20 cellular contexts compared by ENCODE assay signal in genomic region chr1:8883510-8883909, GRCh38.
"Had no signal": no experiment of that assay in that cellular context is flagged by ENCODE, and none has a peak within 500 bp of the region (broad histone marks: within the 10 kb centered on the region; RNA-seq: fewer than 3 reads in every experiment).

No MANE protein-coding gene starts in this region.

- H3K27me3 Mint-ChIP-seq: type B pancreatic cell had no signal

- ATAC-seq: activated naive CD4-positive, alpha-beta T cell treated with anti-CD3 and anti-CD28 coated beads, Interleukin-2, amount 50 U/mL, for 72 hours; lower lobe of right lung; pancreas; stimulated activated effector memory CD8-positive, alpha-beta T cell treated with anti-CD3 and anti-CD28 coated beads, Interleukin-12 subunit alpha, Interleukin-12 subunit beta, amount 100 ng/mL, for 72 hours had no signal

- H3K4me3 ChIP-seq: cardiac muscle cell, dorsolateral prefrontal cortex, lower lobe of right lung, pancreas, sigmoid colon, stomach, testis had no signal

- H3K27ac Mint-ChIP-seq: stimulated activated effector memory CD8-positive, alpha-beta T cell treated with anti-CD3 and anti-CD28 coated beads, Interleukin-12 subunit alpha, Interleukin-12 subunit beta, amount 100 ng/mL, for 72 hours; type B pancreatic cell had no signal

- H3K4me3 Mint-ChIP-seq: stimulated activated effector memory CD8-positive, alpha-beta T cell treated with anti-CD3 and anti-CD28 coated beads, Interleukin-12 subunit alpha, Interleukin-12 subunit beta, amount 100 ng/mL, for 72 hours; type B pancreatic cell had no signal

- H3K27me3 ChIP-seq: cardiac muscle cell, dorsolateral prefrontal cortex, pancreas, sigmoid colon, stomach, testis had no signal

- H3K36me3 ChIP-seq: cardiac muscle cell, lower lobe of right lung, pancreas, sigmoid colon, stomach, WERI-Rb-1 had no signal

- H3K27ac ChIP-seq: cardiac muscle cell, epithelial cell of prostate, lower lobe of right lung, pancreas, sigmoid colon, stomach, WERI-Rb-1 had no signal

- H3K9me3 Mint-ChIP-seq: activated naive CD4-positive, alpha-beta T cell treated with anti-CD3 and anti-CD28 coated beads, Interleukin-2, amount 50 U/mL, for 72 hours; stimulated activated effector memory CD8-positive, alpha-beta T cell treated with anti-CD3 and anti-CD28 coated beads, Interleukin-12 subunit alpha, Interleukin-12 subunit beta, amount 100 ng/mL, for 72 hours; type B pancreatic cell had no signal

- H3K9me3 ChIP-seq: lower lobe of right lung, pancreas, sigmoid colon, stomach, testis had no signal

- H3K36me3 Mint-ChIP-seq: type B pancreatic cell had no signal

- FAIRE-seq: keratinocyte, pancreas had no signal

- DNase-seq: activated CD4-positive, alpha-beta T cell treated with anti-CD3 and anti-CD28 coated beads for 1 hour; activated CD4-positive, alpha-beta T cell treated with anti-CD3 and anti-CD28 coated beads, Interleukin-2, amount 50 U/mL, for 48 hours; activated gamma-delta T cell treated with Interleukin-2 at 50 U/mL for 16 hours; dorsolateral prefrontal cortex; foreskin melanocyte; glutamatergic neuron; hypothalamus; lower lobe of right lung; pancreas; sigmoid colon; stimulated activated CD4-positive, alpha-beta T cell treated with anti-CD3 and anti-CD28 coated beads, Interleukin-4, amount 100 ng/mL, for 24 hours; stomach; testis; WERI-Rb-1 had no signal
